ENCODE assay signal across 7 cellular contexts in genomic region chr15:57947282-57947681, GRCh38.
"Had no signal": no experiment of that assay in that cellular context is flagged by ENCODE, and none has a peak within 500 bp of the region (broad histone marks: within the 10 kb centered on the region; RNA-seq: fewer than 3 reads in every experiment).

No MANE protein-coding gene starts in this region.

- H3K27ac ChIP-seq: GM23248, HL-60 had no signal

- H3K9me3 ChIP-seq: HAP-1 had no signal

- H3K4me1 ChIP-seq: HAP-1 had no signal

- FAIRE-seq: HepG2 had no signal

- ATAC-seq: HCT116, HepG2 had no signal

- H3K4me3 ChIP-seq: GM23248, HAP-1 had no signal

- H3K36me3 ChIP-seq: HAP-1 had no signal

- DNase-seq: GOT3, HFFc6 had no signal
